In the genomic region with DNA sequence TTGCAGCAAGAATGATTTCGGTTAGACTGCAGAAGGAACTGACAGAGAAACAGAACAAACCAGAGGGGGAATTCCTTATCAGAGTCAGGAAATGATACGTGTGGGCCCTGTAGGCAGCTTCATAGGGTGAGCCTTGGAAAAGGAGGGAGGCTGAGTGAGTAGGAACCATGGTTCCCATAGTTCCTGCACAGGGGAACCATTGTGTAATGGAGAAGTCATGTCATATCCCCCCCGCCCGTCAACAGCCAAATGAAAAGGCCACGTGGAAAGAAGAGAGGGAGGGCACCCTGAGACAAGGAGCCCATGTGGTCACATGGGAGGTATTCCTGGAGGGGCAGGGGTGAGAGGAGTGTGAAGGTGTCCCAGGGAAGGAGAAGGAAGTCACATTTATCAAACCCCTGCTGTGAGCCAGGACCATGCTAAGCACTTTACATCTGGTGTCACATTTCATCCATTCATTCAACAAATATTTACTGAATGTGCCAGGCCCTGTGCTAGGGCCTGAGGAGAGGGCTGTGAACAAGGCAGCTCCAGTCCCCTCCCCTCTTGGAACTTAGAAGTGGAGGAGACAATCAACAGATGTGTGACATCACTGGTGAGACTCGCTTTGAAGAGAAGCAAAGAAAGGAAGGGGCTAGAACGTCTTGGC, we compare ENCODE assay signal across 9 cellular contexts. TPM values are rescaled to one million over a fixed set of nuclear protein-coding genes. Genes with fewer than 3 reads are reported as not detected.
DNase-seq lines count a peak whose midpoint lies in the region; ATAC-seq and TF ChIP-seq lines count a peak whose summit lies in the region.
"Had no signal": no experiment of that assay in that cellular context is flagged by ENCODE, and none has a peak within 500 bp of the region (broad histone marks: within the 10 kb centered on the region; RNA-seq: fewer than 3 reads in every experiment).

No MANE protein-coding gene starts in this region.

- ATAC-seq in IMR-90 (ENCODE audit: low read depth) (peak; percentile 76), GM19467 (IDR thresholded peaks at IDR 0.05; ENCODE audit: unreplicated experiment) (no peak), HG03108 (IDR thresholded peaks at IDR 0.05; ENCODE audit: unreplicated experiment) (no peak)

- DNase-seq in IMR-90 (peak; percentile 70), astrocyte of the hippocampus (ENCODE audit: low read depth, low spot score) (peak; percentile 57), lung microvascular endothelial cell (ENCODE audit: low read depth in 2 of 2) (peak; percentile 35 to 49), retina (no peak), GM13976 (ENCODE audit: low spot score) (no peak)

- no peaks in the 10 kb centered on the region for H3K36me3 ChIP-seq in IMR-90 (ENCODE audit: control insufficient read depth, insufficient read depth, low read length)

- no peak overlapping the region; the same call in 1 of the 2 replicates for H3K23ac ChIP-seq in IMR-90 (ENCODE audit: low read depth, low read length)

- peak overlapping the region; percentile 57 for H3K14ac ChIP-seq in IMR-90 (replicated peaks; ENCODE audit: low read depth, low read length)

- peak overlapping the region; percentile 40 for H4K91ac ChIP-seq in IMR-90 (ENCODE audit: insufficient read depth, low read depth, low read length)

- TF ChIP-seq CTCF in C4-2B (conservative IDR thresholded peaks at IDR 0.05) (no peak), IMR-90 (conservative IDR thresholded peaks at IDR 0.05; ENCODE audit: low read depth, low read length) (no peak), GM13976 (IDR thresholded peaks at IDR 0.05; ENCODE audit: borderline replicate concordance, control extremely low read depth, extremely low read depth, insufficient read depth, missing control alignments) (no peak)

- peaks cover 4% of the 10 kb centered on the region; the same call in 1 of the 2 replicates for H3K27me3 ChIP-seq in IMR-90 (ENCODE audit: control insufficient read depth, insufficient read depth, low read length)

- H4K20me1 ChIP-seq in IMR-90 (ENCODE audit: insufficient read depth, low read length): no peaks in the 10 kb centered on the region

- no peak overlapping the region for H3K9ac ChIP-seq in IMR-90 (ENCODE audit: low read depth, low read length)

- intact Hi-C loops in IMR-90 (cut with micrococcal nuclease): no loop called here

- POLR2A ChIA-PET in IMR-90 (lab: Charles Lee; ENCODE audit: unreplicated experiment): no interaction called here

- no peak overlapping the region for H2AK5ac ChIP-seq in IMR-90 (ENCODE audit: low read depth, low read length)

- H2BK15ac ChIP-seq in IMR-90 (ENCODE audit: low read depth, low read length): no peak overlapping the region; the same call in 2 of the 3 replicates

- peak overlapping the region; percentile 38 for H2AK9ac ChIP-seq in IMR-90 (replicated peaks; ENCODE audit: low read depth, low read length, poor library complexity)

- no peak for TF ChIP-seq RAD21 in IMR-90 (IDR thresholded peaks at IDR 0.05; ENCODE audit: low read length)

- no peak overlapping the region for H4K5ac ChIP-seq in IMR-90 (ENCODE audit: low read depth, low read length)

- no CpG with 5 or more reads among the region's 7 CpGs for WGBS in IMR-90 (ENCODE audit: extremely low coverage in 2 of 2, insufficient read length in 1 of 2), 2 experiments

- dilution Hi-C loops in IMR-90 (cut with HindIII; ENCODE audit: low sequenced_read_pairs, unreplicated experiment): no loop called here

- H3K27ac ChIP-seq in C4-2B (peak overlapping the region; percentile 25), IMR-90 (ENCODE audit: insufficient read depth, low read length) (no peak overlapping the region)

- no peak overlapping the region for H3K56ac ChIP-seq in IMR-90 (ENCODE audit: extremely low read depth, insufficient read depth, low read length)

- no peak overlapping the region for H3K4me3 ChIP-seq in IMR-90 (ENCODE audit: insufficient read depth, low read depth, low read length)

- H3K4me2 ChIP-seq in IMR-90 (ENCODE audit: low read depth, low read length): no peak overlapping the region

- H4K8ac ChIP-seq in IMR-90 (ENCODE audit: low read depth in 2 of 2, low read length in 2 of 2): peak overlapping the region in 1 of 2 experiments; percentile 73; a peak in 2 of 4 replicates

- H3K4me1 ChIP-seq in IMR-90 (ENCODE audit: control insufficient read depth, insufficient read depth, low read length): peaks cover 4% of the 10 kb centered on the region

- CTCF ChIA-PET in IMR-90 (lab: Yijun Ruan, JAX): interaction anchor here (0.6 to 2.8 kb wide), 2 partner anchors 11 to 48 kb away, joined by 3 to 11 read pairs; no protein-coding TSS in a partner anchor

- no TSS peak for BruUV-seq in IMR-90 (replicated peaks; lab: Mats Ljungman, UMichigan)

- H3K18ac ChIP-seq in IMR-90 (ENCODE audit: low read depth, low read length): no peak overlapping the region

- H2BK20ac ChIP-seq in IMR-90 (ENCODE audit: low read depth, low read length): peak overlapping the region; percentile 57; the same call in 1 of the 2 replicates

- no peaks in the 10 kb centered on the region for H3K9me3 ChIP-seq in IMR-90 (ENCODE audit: control insufficient read depth, insufficient read depth, low read length)

- no peak overlapping the region for H2BK5ac ChIP-seq in IMR-90 (ENCODE audit: low read depth, low read length, poor library complexity, severe bottlenecking)

- peaks cover 9% of the 10 kb centered on the region for H3K9me1 ChIP-seq in IMR-90 (ENCODE audit: insufficient read depth, low read length)

- peak overlapping the region; percentile 88 for H2AFZ ChIP-seq in IMR-90 (replicated peaks; ENCODE audit: low read length, poor library complexity)

- no peaks in the 10 kb centered on the region for H3K79me1 ChIP-seq in IMR-90 (ENCODE audit: low read depth in 1 of 2, low read length in 2 of 2)

- peak overlapping the region; percentile 64 for H3K4ac ChIP-seq in IMR-90 (ENCODE audit: low read depth, low read length)

- in situ Hi-C loops in IMR-90 (cut with MboI; ENCODE audit: low sequenced_read_pairs) (no loop called here), GM13976 (cut with MboI; ENCODE audit: low sequenced_read_pairs, unreplicated experiment) (no loop called here)

- peak overlapping the region; percentile 73 for H2BK120ac ChIP-seq in IMR-90 (ENCODE audit: low read depth, low read length)

- no peak for TF ChIP-seq POLR2A in IMR-90 (IDR thresholded peaks at IDR 0.05; ENCODE audit: low read depth, low read length)

TF ChIP-seq in IMR-90, 13 proteins besides CTCF, POLR2A, EP300 and RAD21:
- TF ChIP-seq NFE2L2 (IDR thresholded peaks at IDR 0.05; ENCODE audit: low read depth, low read length) (no peak), CEBPB (IDR thresholded peaks at IDR 0.05; ENCODE audit: low read depth, low read length) (peak; percentile 42; the same call in 1 of the 2 replicates), FOS (IDR thresholded peaks at IDR 0.05; ENCODE audit: low read depth, low read length) (no peak), MXI1 (IDR thresholded peaks at IDR 0.05; ENCODE audit: borderline replicate concordance, low read depth, low read length) (no peak)
- TF ChIP-seq, protein P1, sequence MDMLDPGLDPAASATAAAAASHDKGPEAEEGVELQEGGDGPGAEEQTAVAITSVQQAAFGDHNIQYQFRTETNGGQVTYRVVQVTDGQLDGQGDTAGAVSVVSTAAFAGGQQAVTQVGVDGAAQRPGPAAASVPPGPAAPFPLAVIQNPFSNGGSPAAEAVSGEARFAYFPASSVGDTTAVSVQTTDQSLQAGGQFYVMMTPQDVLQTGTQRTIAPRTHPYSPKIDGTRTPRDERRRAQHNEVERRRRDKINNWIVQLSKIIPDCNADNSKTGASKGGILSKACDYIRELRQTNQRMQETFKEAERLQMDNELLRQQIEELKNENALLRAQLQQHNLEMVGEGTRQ (IDR thresholded peaks at IDR 0.05; ENCODE audit: low read depth, low read length): peak; percentile 53
- TF ChIP-seq, protein P2, sequence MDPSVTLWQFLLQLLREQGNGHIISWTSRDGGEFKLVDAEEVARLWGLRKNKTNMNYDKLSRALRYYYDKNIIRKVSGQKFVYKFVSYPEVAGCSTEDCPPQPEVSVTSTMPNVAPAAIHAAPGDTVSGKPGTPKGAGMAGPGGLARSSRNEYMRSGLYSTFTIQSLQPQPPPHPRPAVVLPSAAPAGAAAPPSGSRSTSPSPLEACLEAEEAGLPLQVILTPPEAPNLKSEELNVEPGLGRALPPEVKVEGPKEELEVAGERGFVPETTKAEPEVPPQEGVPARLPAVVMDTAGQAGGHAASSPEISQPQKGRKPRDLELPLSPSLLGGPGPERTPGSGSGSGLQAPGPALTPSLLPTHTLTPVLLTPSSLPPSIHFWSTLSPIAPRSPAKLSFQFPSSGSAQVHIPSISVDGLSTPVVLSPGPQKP (IDR thresholded peaks at IDR 0.05; ENCODE audit: borderline replicate concordance, low read depth, low read length): no peak

RNA-seq across cellular contexts. Expression of a gene that starts 15.7 kb away (rescaled TPM):
- total RNA-seq in IMR-90 (2012; rRNA removed) (not detected in 2 replicates), lung microvascular endothelial cell (under 0.01 and 0.20 TPM in 2 replicates)
- not detected in 2 replicates for polyA plus RNA-seq in IMR-90 (2012; rRNA removed)
- not detected in 2 replicates for polyA plus RNA-seq in IMR-90 (2012; cell fraction: cytosol; rRNA removed)
- polyA plus RNA-seq in IMR-90 (2012; cell fraction: nucleus; rRNA removed; ENCODE audit: low replicate concordance): 0.08 TPM in 1 of 2 replicates, not detected in the other
- total RNA-seq: LHCN-M2 had no signal

RNA-seq across cellular contexts. Expression of a gene that starts 21.3 kb away (rescaled TPM):
- total RNA-seq in IMR-90 (2012; rRNA removed): 6.7 and 7.3 TPM in 2 replicates
- polyA plus RNA-seq in IMR-90 (2012; rRNA removed): 16.8 and 17.2 TPM in 2 replicates
- polyA plus RNA-seq in IMR-90 (2012; cell fraction: cytosol; rRNA removed): 31.2 and 35.3 TPM in 2 replicates
- 5.7 and 7.7 TPM in 2 replicates for polyA plus RNA-seq in IMR-90 (2012; cell fraction: nucleus; rRNA removed; ENCODE audit: low replicate concordance)
- total RNA-seq in lung microvascular endothelial cell: 19.2 and 21.4 TPM in 2 replicates

RNA-seq across cellular contexts. Expression of a gene that starts 46.7 kb away (rescaled TPM):
- total RNA-seq in IMR-90 (2012; rRNA removed) (1.7 and 2.0 TPM in 2 replicates), lung microvascular endothelial cell (5.0 and 6.7 TPM in 2 replicates)
- 11.6 and 16.1 TPM in 2 replicates for polyA plus RNA-seq in IMR-90 (2012; rRNA removed)
- 4.9 and 11.5 TPM in 2 replicates for polyA plus RNA-seq in IMR-90 (2012; cell fraction: cytosol; rRNA removed)
- 25.9 and 46.8 TPM in 2 replicates for polyA plus RNA-seq in IMR-90 (2012; cell fraction: nucleus; rRNA removed; ENCODE audit: low replicate concordance)

Comparison
In these comparisons a context has a peak if more than half of its experiments do, and no peak if none do; other contexts are left out.
1. DNase-seq: peak in IMR-90 (single experiment), astrocyte of the hippocampus (single experiment) and lung microvascular endothelial cell (2 of 2); none in retina (single experiment) and GM13976 (single experiment).